In the genomic region with DNA sequence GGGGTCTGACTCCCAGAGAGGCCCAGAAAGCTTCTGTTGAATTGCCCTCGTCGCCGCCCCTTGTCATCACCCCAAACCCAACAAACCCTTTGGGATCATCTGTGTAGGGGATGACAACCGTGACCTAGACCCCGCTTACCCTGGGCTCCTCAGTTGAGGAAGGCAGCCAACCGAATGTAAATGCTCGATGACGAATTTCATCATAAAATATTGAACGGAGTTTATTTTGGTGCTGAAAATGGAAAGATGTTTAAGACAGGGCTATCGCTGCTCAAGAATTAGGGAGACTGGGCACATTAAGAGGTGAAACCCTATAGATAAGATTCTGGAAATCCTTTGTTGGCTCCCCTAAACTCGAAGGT, we compare ENCODE assay signal across 8 cellular contexts. TPM values are rescaled to one million over a fixed set of nuclear protein-coding genes. Genes with fewer than 3 reads are reported as not detected.
DNase-seq lines count a peak whose midpoint lies in the region; ATAC-seq and TF ChIP-seq lines count a peak whose summit lies in the region.

No MANE protein-coding gene starts in this region.

- no peak for TF ChIP-seq CTCF in GM12875 (IDR thresholded peaks at IDR 0.05; ENCODE audit: borderline replicate concordance, insufficient read depth, low read depth, low read length)
- no peak for TF ChIP-seq CTCF in HFF-Myc (IDR thresholded peaks at IDR 0.05; ENCODE audit: low read depth, low read length, missing control alignments)
- TF ChIP-seq CTCF in foreskin fibroblast (IDR thresholded peaks at IDR 0.05; ENCODE audit: low read depth, low read length): no peak

- H3K4me3 ChIP-seq in GM12875 (ENCODE audit: low read depth, low read length): peak overlapping the region; percentile 49
- H3K4me3 ChIP-seq in HFF-Myc (replicated peaks; ENCODE audit: low read depth, low read length): peak overlapping the region; percentile 93
- peak overlapping the region; percentile 95 to 99 for H3K4me3 ChIP-seq in foreskin fibroblast (ENCODE audit: low read depth in 1 of 2, low read length in 2 of 2)

- intact Hi-C loops in sciatic nerve (cut with DNase I): no loop called here

- ATAC-seq in SK-N-SH treated with all-trans-retinoic acid at 6 μM for 48 hours: peak; percentile 21; the same call in 1 of the 3 replicates
- peak; percentile 32 for ATAC-seq in sciatic nerve

- DNase-seq in HFF-Myc (ENCODE audit: extremely low read depth, low read depth) (no peak), foreskin fibroblast (no peak), sciatic nerve (ENCODE audit: low spot score) (no peak), CD1c-positive myeloid dendritic cell (ENCODE audit: extremely low spot score) (no peak), COR-L47 (lab: John Stamatoyannopoulos, UW) (no peak), iPS-NIHi11 (ENCODE audit: low spot score) (no peak)

TF ChIP-seq in SK-N-SH treated with all-trans-retinoic acid at 6 μM for 48 hours, 23 proteins besides CTCF, POLR2A, EP300 and RAD21:
- no peak for TF ChIP-seq GLIS3 (CRISPR knock-in tag; IDR thresholded peaks at IDR 0.05)
- TF ChIP-seq, protein P1, sequence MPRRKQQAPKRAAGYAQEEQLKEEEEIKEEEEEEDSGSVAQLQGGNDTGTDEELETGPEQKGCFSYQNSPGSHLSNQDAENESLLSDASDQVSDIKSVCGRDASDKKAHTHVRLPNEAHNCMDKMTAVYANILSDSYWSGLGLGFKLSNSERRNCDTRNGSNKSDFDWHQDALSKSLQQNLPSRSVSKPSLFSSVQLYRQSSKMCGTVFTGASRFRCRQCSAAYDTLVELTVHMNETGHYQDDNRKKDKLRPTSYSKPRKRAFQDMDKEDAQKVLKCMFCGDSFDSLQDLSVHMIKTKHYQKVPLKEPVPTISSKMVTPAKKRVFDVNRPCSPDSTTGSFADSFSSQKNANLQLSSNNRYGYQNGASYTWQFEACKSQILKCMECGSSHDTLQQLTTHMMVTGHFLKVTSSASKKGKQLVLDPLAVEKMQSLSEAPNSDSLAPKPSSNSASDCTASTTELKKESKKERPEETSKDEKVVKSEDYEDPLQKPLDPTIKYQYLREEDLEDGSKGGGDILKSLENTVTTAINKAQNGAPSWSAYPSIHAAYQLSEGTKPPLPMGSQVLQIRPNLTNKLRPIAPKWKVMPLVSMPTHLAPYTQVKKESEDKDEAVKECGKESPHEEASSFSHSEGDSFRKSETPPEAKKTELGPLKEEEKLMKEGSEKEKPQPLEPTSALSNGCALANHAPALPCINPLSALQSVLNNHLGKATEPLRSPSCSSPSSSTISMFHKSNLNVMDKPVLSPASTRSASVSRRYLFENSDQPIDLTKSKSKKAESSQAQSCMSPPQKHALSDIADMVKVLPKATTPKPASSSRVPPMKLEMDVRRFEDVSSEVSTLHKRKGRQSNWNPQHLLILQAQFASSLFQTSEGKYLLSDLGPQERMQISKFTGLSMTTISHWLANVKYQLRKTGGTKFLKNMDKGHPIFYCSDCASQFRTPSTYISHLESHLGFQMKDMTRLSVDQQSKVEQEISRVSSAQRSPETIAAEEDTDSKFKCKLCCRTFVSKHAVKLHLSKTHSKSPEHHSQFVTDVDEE (CRISPR knock-in tag; IDR thresholded peaks at IDR 0.05): no peak
- TF ChIP-seq, protein P2, sequence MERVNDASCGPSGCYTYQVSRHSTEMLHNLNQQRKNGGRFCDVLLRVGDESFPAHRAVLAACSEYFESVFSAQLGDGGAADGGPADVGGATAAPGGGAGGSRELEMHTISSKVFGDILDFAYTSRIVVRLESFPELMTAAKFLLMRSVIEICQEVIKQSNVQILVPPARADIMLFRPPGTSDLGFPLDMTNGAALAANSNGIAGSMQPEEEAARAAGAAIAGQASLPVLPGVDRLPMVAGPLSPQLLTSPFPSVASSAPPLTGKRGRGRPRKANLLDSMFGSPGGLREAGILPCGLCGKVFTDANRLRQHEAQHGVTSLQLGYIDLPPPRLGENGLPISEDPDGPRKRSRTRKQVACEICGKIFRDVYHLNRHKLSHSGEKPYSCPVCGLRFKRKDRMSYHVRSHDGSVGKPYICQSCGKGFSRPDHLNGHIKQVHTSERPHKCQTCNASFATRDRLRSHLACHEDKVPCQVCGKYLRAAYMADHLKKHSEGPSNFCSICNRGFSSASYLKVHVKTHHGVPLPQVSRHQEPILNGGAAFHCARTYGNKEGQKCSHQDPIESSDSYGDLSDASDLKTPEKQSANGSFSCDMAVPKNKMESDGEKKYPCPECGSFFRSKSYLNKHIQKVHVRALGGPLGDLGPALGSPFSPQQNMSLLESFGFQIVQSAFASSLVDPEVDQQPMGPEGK (CRISPR knock-in tag; IDR thresholded peaks at IDR 0.05; ENCODE audit: borderline replicate concordance): no peak

RNA-seq across cellular contexts. Expression of a gene that starts 0.5 kb away (rescaled TPM):
- 65.2 TPM for total RNA-seq in sciatic nerve

RNA-seq across cellular contexts. Expression of a gene that starts 44.2 kb away (rescaled TPM):
- 127 TPM for total RNA-seq in sciatic nerve

RNA-seq across cellular contexts. Expression of a gene that starts 48.4 kb away (rescaled TPM):
- total RNA-seq in sciatic nerve: 11.5 TPM
